Comparison of ENCODE assay signal across 29 cellular contexts in the genomic region with DNA sequence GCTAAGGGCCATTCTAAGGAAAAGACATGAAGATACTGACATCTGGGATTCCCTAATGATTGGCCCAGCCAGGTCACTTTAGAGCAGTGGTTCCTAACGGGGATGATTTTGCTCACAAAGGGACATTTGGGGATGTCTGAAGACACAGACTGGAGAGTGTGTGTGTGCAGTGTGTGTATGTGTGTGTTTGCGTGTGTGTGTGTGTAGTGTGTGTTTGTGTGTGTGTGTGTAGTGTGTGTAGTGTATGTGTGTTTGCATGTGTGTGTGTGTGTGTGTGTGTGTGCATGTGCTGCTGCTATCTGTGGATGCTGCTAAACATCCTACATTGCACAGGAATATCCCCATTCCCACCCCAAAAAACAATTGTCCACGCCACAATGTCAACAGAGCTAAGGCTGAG.
"Had no signal": no experiment of that assay in that cellular context is flagged by ENCODE, and none has a peak within 500 bp of the region (broad histone marks: within the 10 kb centered on the region; RNA-seq: fewer than 3 reads in every experiment).

No MANE protein-coding gene starts in this region.

- H3K9me3 ChIP-seq: neutrophil, pancreas, prostate gland, right atrium auricular region, spleen, suprapubic skin, testis, tibial artery, transverse colon, upper lobe of right lung, vagina had no signal

- ATAC-seq: naive thymus-derived CD4-positive, alpha-beta T cell; natural killer cell; pancreas; sciatic nerve; stimulated activated memory B cell treated with anti-CD40 and anti-IgM and Interleukin-4, amounts not matched to agents 10 μg/mL and 1 μg/mL and 100 μg/mL, for 72 hours; stimulated activated naive CD8-positive, alpha-beta T cell treated with anti-CD3 and anti-CD28 coated beads, Interleukin-15, amount 100 ng/mL, for 72 hours; stimulated activated naive CD8-positive, alpha-beta T cell treated with anti-CD3 and anti-CD28 coated beads, Interleukin-15, Interleukin-2, amounts not matched to agents 100 U/mL and 50 U/mL, for 24 hours; upper lobe of right lung had no signal

- H3K4me1 ChIP-seq: neural progenitor cell, pancreas, prostate gland, right atrium auricular region, spleen, suprapubic skin, testis, tibial artery, transverse colon, upper lobe of right lung, vagina had no signal

- FAIRE-seq: pancreas had no signal

- DNase-seq: naive thymus-derived CD4-positive, alpha-beta T cell; natural killer cell; nucleus accumbens; pancreas; retina; spleen; stimulated activated CD4-positive, alpha-beta T cell treated with anti-CD3 and anti-CD28 coated beads, Interleukin-12 subunit alpha, Interleukin-12 subunit beta, amount 100 ng/mL, for 4 hours; stimulated activated CD4-positive, alpha-beta T cell treated with anti-CD3 and anti-CD28 coated beads, Interleukin-1b, Interleukin-23, amount 100 ng/mL, for 48 hours; stimulated activated CD4-positive, alpha-beta T cell treated with anti-CD3 and anti-CD28 coated beads, Interleukin-4, amount 100 ng/mL, for 1 hour; stimulated activated CD4-positive, alpha-beta T cell treated with anti-CD3 and anti-CD28 coated beads, Interleukin-4, amount 100 ng/mL, for 4 hours; stimulated activated CD8-positive, alpha-beta memory T cell treated with anti-CD3 and anti-CD28 coated beads, Interleukin-4, amount 100 ng/mL, for 48 hours; stimulated activated naive CD4-positive, alpha-beta T cell; stimulated activated naive CD8-positive, alpha-beta T cell treated with anti-CD3 and anti-CD28 coated beads, Interleukin-15, amount 100 ng/mL, for 72 hours; stimulated activated naive CD8-positive, alpha-beta T cell treated with anti-CD3 and anti-CD28 coated beads, Interleukin-15, Interleukin-2, amounts not matched to agents 100 U/mL and 50 U/mL, for 24 hours; substantia nigra; testis; tibial artery; transverse colon; upper lobe of right lung had no signal

- H3K36me3 ChIP-seq: neural progenitor cell, neutrophil, pancreas, prostate gland, right atrium auricular region, spleen, suprapubic skin, tibial artery, transverse colon, upper lobe of right lung, vagina had no signal

- H3K9ac ChIP-seq: neural progenitor cell had no signal

- H3K4me3 ChIP-seq: neural progenitor cell, pancreas, prostate gland, right atrium auricular region, skin epidermis, smooth muscle cell, spleen, suprapubic skin, testis, tibial artery, transverse colon, upper lobe of right lung, vagina had no signal

- H3K27me3 ChIP-seq: neural progenitor cell, neutrophil, pancreas, right atrium auricular region, spleen, suprapubic skin, testis, tibial artery, transverse colon, upper lobe of right lung, vagina had no signal

- H3K27ac ChIP-seq: neural progenitor cell, neutrophil, pancreas, prostate gland, right atrium auricular region, skin epidermis, spleen, suprapubic skin, testis, tibial artery, transverse colon, upper lobe of right lung, vagina had no signal

- H3K4me2 ChIP-seq: neural progenitor cell, smooth muscle cell had no signal
